Comparison of ENCODE assay signal across 18 cellular contexts in genomic region chr11:17568944-17569343, GRCh38. TPM values are rescaled to one million over a fixed set of nuclear protein-coding genes. Genes with fewer than 3 reads are reported as not detected.
A peak's percentile ranks its signal among the peaks of the same experiment; 100 is the strongest.
DNase-seq lines count a peak whose midpoint lies in the region; ATAC-seq, FAIRE-seq and TF ChIP-seq lines count a peak whose summit lies in the region.
"Had no signal": no experiment of that assay in that cellular context is flagged by ENCODE, and none has a peak within 500 bp of the region (broad histone marks: within the 10 kb centered on the region; RNA-seq: fewer than 3 reads in every experiment).

No MANE protein-coding gene starts in this region.

- H3K9ac ChIP-seq in kidney (ENCODE audit: low read length in 2 of 2), result no peak overlapping the region
- H3K9ac ChIP-seq: BLaER1 treated with 17β-estradiol and CSF1 and Interleukin-3, amounts not matched to agents 10 nM and 100 nM had no signal

- H3K4me1 ChIP-seq in kidney (ENCODE audit: control insufficient read depth in 1 of 2, insufficient read depth in 1 of 2, low read depth in 1 of 2, low read length in 2 of 2), result no peaks in the 10 kb centered on the region
- H3K4me1 ChIP-seq in right atrium auricular region, result no peaks in the 10 kb centered on the region
- H3K4me1 ChIP-seq: HAP-1 had no signal

- CTCF ChIA-PET in activated B cell treated with CpG ODN at 0.5 μM for 24 hours (lab: Charles Lee), result no interaction called here

- H3K27me3 ChIP-seq in right atrium auricular region, result no peaks in the 10 kb centered on the region
- H3K27me3 ChIP-seq: BLaER1 treated with 17β-estradiol and CSF1 and Interleukin-3, amounts not matched to agents 10 nM and 100 nM had no signal

- H3K27me3 Mint-ChIP-seq in activated B cell treated with CpG ODN at 0.5 μM for 24 hours (peaks cover 6% of the 10 kb centered on the region), type B pancreatic cell (peaks cover 27% of the 10 kb centered on the region)
- H3K27me3 Mint-ChIP-seq in activated T-helper 2 cell treated with anti-CD3 and anti-CD28 coated beads, Interferon-gamma antibody, Interleukin-2, Interleukin-4, amounts not matched to agents 10 μg/mL and 5 μg/mL and 100 μg/mL, durations not matched to agents 14 hours and 24 hours and 36 hours (ENCODE audit: low read depth), result peaks cover 7% of the 10 kb centered on the region

- POLR2A ChIA-PET in activated B cell treated with CpG ODN at 0.5 μM for 24 hours (lab: Charles Lee), result no interaction called here

- H3K27ac ChIP-seq in coronary artery (no peak overlapping the region), kidney (ENCODE audit: low read depth in 2 of 2, low read length in 2 of 2) (no peak overlapping the region), right atrium auricular region (no peak overlapping the region)
- H3K27ac ChIP-seq: BLaER1 treated with 17β-estradiol and CSF1 and Interleukin-3, amounts not matched to agents 10 nM and 100 nM had no signal

- H3K36me3 Mint-ChIP-seq in activated B cell treated with CpG ODN at 0.5 μM for 24 hours (ENCODE audit: low read depth), result no peaks in the 10 kb centered on the region
- H3K36me3 Mint-ChIP-seq in type B pancreatic cell, result no peaks in the 10 kb centered on the region
- no peaks in the 10 kb centered on the region for H3K36me3 Mint-ChIP-seq in activated T-helper 2 cell treated with anti-CD3 and anti-CD28 coated beads, Interferon-gamma antibody, Interleukin-2, Interleukin-4, amounts not matched to agents 10 μg/mL and 5 μg/mL and 100 μg/mL, durations not matched to agents 14 hours and 24 hours and 36 hours (ENCODE audit: low read depth)
- H3K36me3 Mint-ChIP-seq: CD8-positive, alpha-beta T cell had no signal

- no peak for FAIRE-seq in kidney (lab: Jason Lieb, UNC)

- H3K9me3 Mint-ChIP-seq in activated B cell treated with CpG ODN at 0.5 μM for 24 hours (no peaks in the 10 kb centered on the region), type B pancreatic cell (no peaks in the 10 kb centered on the region)
- no peaks in the 10 kb centered on the region for H3K9me3 Mint-ChIP-seq in activated T-helper 2 cell treated with anti-CD3 and anti-CD28 coated beads, Interferon-gamma antibody, Interleukin-2, Interleukin-4, amounts not matched to agents 10 μg/mL and 5 μg/mL and 100 μg/mL, durations not matched to agents 14 hours and 24 hours and 36 hours
- H3K9me3 Mint-ChIP-seq: CD8-positive, alpha-beta T cell had no signal

- TF ChIP-seq CTCF in activated B cell treated with CpG ODN at 0.5 μM for 24 hours (IDR thresholded peaks at IDR 0.05) (no peak), coronary artery (IDR thresholded peaks at IDR 0.05) (no peak), kidney (IDR thresholded peaks at IDR 0.05; ENCODE audit: borderline replicate concordance, extremely low read depth, insufficient read depth) (no peak), type B pancreatic cell (conservative IDR thresholded peaks at IDR 0.05) (no peak), right atrium auricular region (IDR thresholded peaks at IDR 0.05) (no peak)

- H3K4me1 Mint-ChIP-seq in activated B cell treated with CpG ODN at 0.5 μM for 24 hours (peaks cover 6% of the 10 kb centered on the region), type B pancreatic cell (ENCODE audit: unreplicated experiment) (peaks cover 5% of the 10 kb centered on the region)
- peaks cover 9% of the 10 kb centered on the region for H3K4me1 Mint-ChIP-seq in activated T-helper 2 cell treated with anti-CD3 and anti-CD28 coated beads, Interferon-gamma antibody, Interleukin-2, Interleukin-4, amounts not matched to agents 10 μg/mL and 5 μg/mL and 100 μg/mL, durations not matched to agents 14 hours and 24 hours and 36 hours (ENCODE audit: low read depth)

- H3K4me3 Mint-ChIP-seq in activated B cell treated with CpG ODN at 0.5 μM for 24 hours (no peak overlapping the region), type B pancreatic cell (no peak overlapping the region)
- no peak overlapping the region for H3K4me3 Mint-ChIP-seq in activated T-helper 2 cell treated with anti-CD3 and anti-CD28 coated beads, Interferon-gamma antibody, Interleukin-2, Interleukin-4, amounts not matched to agents 10 μg/mL and 5 μg/mL and 100 μg/mL, durations not matched to agents 14 hours and 24 hours and 36 hours (ENCODE audit: low read depth)
- H3K4me3 Mint-ChIP-seq: CD8-positive, alpha-beta T cell had no signal

- ATAC-seq in activated B cell treated with CpG ODN at 0.5 μM for 24 hours (ENCODE audit: low read depth), result no peak
- ATAC-seq: CD8-positive, alpha-beta T cell had no signal

- DNase-seq in activated B cell treated with CpG ODN at 0.5 μM for 24 hours (peak; percentile 2), coronary artery (ENCODE audit: low spot score) (peak; percentile 57), kidney (peak; percentile 35), type B pancreatic cell (ENCODE audit: extremely low spot score, unreplicated experiment) (peak; percentile 40), right atrium auricular region (ENCODE audit: low spot score) (no peak)
- DNase-seq in stimulated activated CD4-positive, alpha-beta T cell treated with anti-CD3 and anti-CD28 coated beads, Interleukin-1b, Interleukin-23, amount 100 ng/mL, for 48 hours, result no peak
- no peak for DNase-seq in activated T-helper 2 cell treated with anti-CD3 and anti-CD28 coated beads, Interferon-gamma antibody, Interleukin-2, Interleukin-4, amounts not matched to agents 10 μg/mL and 5 μg/mL and 100 μg/mL, durations not matched to agents 14 hours and 24 hours and 36 hours (ENCODE audit: low spot score)
- DNase-seq: 8988T; Calu3; CD8-positive, alpha-beta T cell; DMS79 treated with DMSO at 0.1 percent for 48 hours; GF-D8 had no signal

- H3K9me3 ChIP-seq in kidney (ENCODE audit: control insufficient read depth in 1 of 2, low read length in 2 of 2) (no peaks in the 10 kb centered on the region), right atrium auricular region (no peaks in the 10 kb centered on the region)
- H3K9me3 ChIP-seq: BLaER1 treated with 17β-estradiol and CSF1 and Interleukin-3, amounts not matched to agents 10 nM and 100 nM; HAP-1 had no signal

- intact Hi-C loops in activated B cell treated with CpG ODN at 0.5 μM for 24 hours (cut with micrococcal nuclease) (no loop called here), kidney (cut with DNase I) (no loop called here)
- intact Hi-C loops in activated T-helper 2 cell treated with anti-CD3 and anti-CD28 coated beads, Interferon-gamma antibody, Interleukin-2, Interleukin-4, amounts not matched to agents 10 μg/mL and 5 μg/mL and 100 μg/mL, durations not matched to agents 14 hours and 24 hours and 36 hours (cut with micrococcal nuclease), result no loop called here

- H3K4me3 ChIP-seq in coronary artery (no peak overlapping the region), kidney (ENCODE audit: low read length in 2 of 2) (no peak overlapping the region), right atrium auricular region (no peak overlapping the region)
- H3K4me3 ChIP-seq: BLaER1 treated with 17β-estradiol and CSF1 and Interleukin-3, amounts not matched to agents 10 nM and 100 nM; HAP-1 had no signal

- H3K36me3 ChIP-seq in kidney (ENCODE audit: control insufficient read depth in 1 of 2, insufficient read depth in 2 of 2, low read length in 2 of 2) (no peaks in the 10 kb centered on the region), right atrium auricular region (no peaks in the 10 kb centered on the region)
- H3K36me3 ChIP-seq: BLaER1 treated with 17β-estradiol and CSF1 and Interleukin-3, amounts not matched to agents 10 nM and 100 nM; HAP-1 had no signal

- H3K27ac Mint-ChIP-seq in activated B cell treated with CpG ODN at 0.5 μM for 24 hours, result no peak overlapping the region
- no peak overlapping the region for H3K27ac Mint-ChIP-seq in type B pancreatic cell
- H3K27ac Mint-ChIP-seq in activated T-helper 2 cell treated with anti-CD3 and anti-CD28 coated beads, Interferon-gamma antibody, Interleukin-2, Interleukin-4, amounts not matched to agents 10 μg/mL and 5 μg/mL and 100 μg/mL, durations not matched to agents 14 hours and 24 hours and 36 hours, result no peak overlapping the region
- H3K27ac Mint-ChIP-seq: CD8-positive, alpha-beta T cell had no signal

RNA-seq across cellular contexts. Expression of gene OTOG, which starts 21.9 kb away (rescaled TPM):
- total RNA-seq in activated B cell treated with CpG ODN at 0.5 μM for 24 hours (not detected in 2 replicates), kidney (0.06 TPM), type B pancreatic cell (ENCODE audit: low replicate concordance) (0.21 and 1.5 TPM in 2 replicates), right atrium auricular region (not detected)
- polyA plus RNA-seq in kidney (ENCODE audit: insufficient read depth, low read depth, low replicate concordance), result not detected
- not detected in 2 replicates for total RNA-seq in activated T-helper 2 cell treated with anti-CD3 and anti-CD28 coated beads, Interferon-gamma antibody, Interleukin-2, Interleukin-4, amounts not matched to agents 10 μg/mL and 5 μg/mL and 100 μg/mL, durations not matched to agents 14 hours and 24 hours and 36 hours
- total RNA-seq: A673; Calu3; CD8-positive, alpha-beta T cell; H4; HT-29 had no signal
- polyA plus RNA-seq: AG04450 had no signal

RNA-seq across cellular contexts. Expression of gene USH1C, which starts 24.7 kb away (rescaled TPM):
- total RNA-seq in activated B cell treated with CpG ODN at 0.5 μM for 24 hours (not detected in 2 replicates), kidney (38.6 TPM), type B pancreatic cell (ENCODE audit: low replicate concordance) (21.8 and 30.0 TPM in 2 replicates), right atrium auricular region (not detected)
- polyA plus RNA-seq in kidney (ENCODE audit: insufficient read depth, low read depth, low replicate concordance), result 107 TPM
- total RNA-seq in activated T-helper 2 cell treated with anti-CD3 and anti-CD28 coated beads, Interferon-gamma antibody, Interleukin-2, Interleukin-4, amounts not matched to agents 10 μg/mL and 5 μg/mL and 100 μg/mL, durations not matched to agents 14 hours and 24 hours and 36 hours, result not detected in 2 replicates
- total RNA-seq: A673; CD8-positive, alpha-beta T cell; H4 had no signal
- polyA plus RNA-seq: AG04450 had no signal

Comparison
In these comparisons a context has a peak if more than half of its experiments do, and no peak if none do; other contexts are left out.
1. DNase-seq: peak in activated B cell treated with CpG ODN at 0.5 μM for 24 hours (single experiment), coronary artery (single experiment), kidney (single experiment) and type B pancreatic cell (single experiment); none in right atrium auricular region (single experiment), stimulated activated CD4-positive, alpha-beta T cell treated with anti-CD3 and anti-CD28 coated beads, Interleukin-1b, Interleukin-23, amount 100 ng/mL, for 48 hours (single experiment) and activated T-helper 2 cell treated with anti-CD3 and anti-CD28 coated beads, Interferon-gamma antibody, Interleukin-2, Interleukin-4, amounts not matched to agents 10 μg/mL and 5 μg/mL and 100 μg/mL, durations not matched to agents 14 hours and 24 hours and 36 hours (single experiment).
2. RNA of gene USH1C, which starts 24.7 kb away (total RNA-seq): 38.6 TPM in kidney (single experiment) and 21.8 to 30.0 TPM in type B pancreatic cell; not detected in right atrium auricular region, not detected in activated B cell treated with CpG ODN at 0.5 μM for 24 hours and not detected in activated T-helper 2 cell treated with anti-CD3 and anti-CD28 coated beads, Interferon-gamma antibody, Interleukin-2, Interleukin-4, amounts not matched to agents 10 μg/mL and 5 μg/mL and 100 μg/mL, durations not matched to agents 14 hours and 24 hours and 36 hours; every median in the first group is over 10 times any median in the second.